12 cellular contexts compared by ENCODE assay signal in genomic region chr17:81037783-81038733, GRCh38. TPM values are rescaled to one million over a fixed set of nuclear protein-coding genes. Genes with fewer than 3 reads are reported as not detected.
DNase-seq lines count a peak whose midpoint lies in the region; ATAC-seq and TF ChIP-seq lines count a peak whose summit lies in the region.
"Had no signal": no experiment of that assay in that cellular context is flagged by ENCODE, and none has a peak within 500 bp of the region (broad histone marks: within the 10 kb centered on the region; RNA-seq: fewer than 3 reads in every experiment).

No MANE protein-coding gene starts in this region.

- TF ChIP-seq EP300 in suprapubic skin (IDR thresholded peaks at IDR 0.05): no peak

- peak overlapping the region; percentile 54 for H3K27ac Mint-ChIP-seq in chondrocyte (ENCODE audit: unreplicated experiment)
- no peak overlapping the region for H3K27ac Mint-ChIP-seq in stimulated activated effector memory CD8-positive, alpha-beta T cell treated with anti-CD3 and anti-CD28 coated beads, Interleukin-12 subunit alpha, Interleukin-12 subunit beta, amount 100 ng/mL, for 72 hours

- H3K4me3 ChIP-seq in left lung (peak overlapping the region in 1 of 2 donors; percentile 62), suprapubic skin (peak overlapping the region; percentile 78)

- DNase-seq in M059J (ENCODE audit: low read depth): peak; percentile 53
- no peak for DNase-seq in chondrocyte (ENCODE audit: low spot score)
- peak in 1 of 2 donors; percentile 79 for DNase-seq in left lung
- no peak for DNase-seq in suprapubic skin (ENCODE audit: low spot score in 2 of 2)
- DNase-seq in stimulated activated effector memory CD8-positive, alpha-beta T cell treated with anti-CD3 and anti-CD28 coated beads, Interleukin-12 subunit alpha, Interleukin-12 subunit beta, amount 100 ng/mL, for 72 hours (ENCODE audit: low spot score in 2 of 2): no peak
- no peak for DNase-seq in medulla oblongata (ENCODE audit: extremely low spot score)
- DNase-seq: activated CD4-positive, alpha-beta T cell treated with anti-CD3 and anti-CD28 coated beads, Interleukin-2, amount 50 U/mL, for 1 hour; DMS79 treated with DMSO at 0.1 percent for 48 hours; NCI-H1105; OCI-M1 had no signal

- no peaks in the 10 kb centered on the region for H3K9me3 Mint-ChIP-seq in chondrocyte (ENCODE audit: low read depth)
- no peaks in the 10 kb centered on the region for H3K9me3 Mint-ChIP-seq in stimulated activated effector memory CD8-positive, alpha-beta T cell treated with anti-CD3 and anti-CD28 coated beads, Interleukin-12 subunit alpha, Interleukin-12 subunit beta, amount 100 ng/mL, for 72 hours

- H3K27me3 ChIP-seq in left lung (peaks cover 0 to 21% of the 10 kb centered on the region in 2 donors), suprapubic skin (no peaks in the 10 kb centered on the region)

- TF ChIP-seq POLR2A in suprapubic skin (IDR thresholded peaks at IDR 0.05): no peak

- peak overlapping the region in 1 of 2 donors; percentile 20 for H3K27ac ChIP-seq in left lung
- peak overlapping the region; percentile 61 for H3K27ac ChIP-seq in suprapubic skin

- H3K36me3 ChIP-seq in left lung: no peaks in the 10 kb centered on the region
- H3K36me3 ChIP-seq in suprapubic skin: no peaks in the 10 kb centered on the region

- TF ChIP-seq CTCF in chondrocyte (IDR thresholded peaks at IDR 0.05) (no peak), left lung (IDR thresholded peaks at IDR 0.05) (no peak), suprapubic skin (IDR thresholded peaks at IDR 0.05) (no peak)

- H3K9me3 ChIP-seq in left lung (no peaks in the 10 kb centered on the region), suprapubic skin (no peaks in the 10 kb centered on the region)

- peaks cover 73% of the 10 kb centered on the region for H3K4me1 Mint-ChIP-seq in chondrocyte (ENCODE audit: low read depth)
- H3K4me1 Mint-ChIP-seq in stimulated activated effector memory CD8-positive, alpha-beta T cell treated with anti-CD3 and anti-CD28 coated beads, Interleukin-12 subunit alpha, Interleukin-12 subunit beta, amount 100 ng/mL, for 72 hours: peaks cover 26% of the 10 kb centered on the region

- peak; percentile 2 for ATAC-seq in left lung
- no peak for ATAC-seq in stimulated activated effector memory CD8-positive, alpha-beta T cell treated with anti-CD3 and anti-CD28 coated beads, Interleukin-12 subunit alpha, Interleukin-12 subunit beta, amount 100 ng/mL, for 72 hours
- no peak for ATAC-seq in GM21381 (IDR thresholded peaks at IDR 0.05; ENCODE audit: unreplicated experiment)
- ATAC-seq in HG02852 (IDR thresholded peaks at IDR 0.05; ENCODE audit: unreplicated experiment): no peak

- no peak overlapping the region for H3K4me3 Mint-ChIP-seq in chondrocyte (ENCODE audit: unreplicated experiment)
- H3K4me3 Mint-ChIP-seq in stimulated activated effector memory CD8-positive, alpha-beta T cell treated with anti-CD3 and anti-CD28 coated beads, Interleukin-12 subunit alpha, Interleukin-12 subunit beta, amount 100 ng/mL, for 72 hours: no peak overlapping the region

- no peaks in the 10 kb centered on the region for H3K27me3 Mint-ChIP-seq in chondrocyte (ENCODE audit: low read depth)

- H3K36me3 Mint-ChIP-seq in chondrocyte (ENCODE audit: low read depth): no peaks in the 10 kb centered on the region
- H3K36me3 Mint-ChIP-seq in stimulated activated effector memory CD8-positive, alpha-beta T cell treated with anti-CD3 and anti-CD28 coated beads, Interleukin-12 subunit alpha, Interleukin-12 subunit beta, amount 100 ng/mL, for 72 hours: peaks cover 6% of the 10 kb centered on the region

- intact Hi-C loops in left lung (cut with DNase I): no loop called here

- peaks cover 34 to 77% of the 10 kb centered on the region in 2 donors for H3K4me1 ChIP-seq in left lung
- peaks cover 85% of the 10 kb centered on the region for H3K4me1 ChIP-seq in suprapubic skin

- WGBS in suprapubic skin: 65% methylated on average over 16 of the region's 31 CpGs

RNA-seq across cellular contexts. Expression of gene BAIAP2, which starts 3.1 kb away (rescaled TPM):
- 11.1 and 21.8 TPM in 2 replicates for total RNA-seq in M059J (2014; rRNA removed; shearing (Covaris generic))
- total RNA-seq in chondrocyte (28.9 to 43.6 TPM (median 29.5 TPM) in 3 replicates), left lung (100 to 1,000 TPM in 1 of 2 donors, 10 to 100 TPM in 1; 76.3 to 135 TPM), suprapubic skin (100 to 1,000 TPM; 214 to 283 (median 260) TPM)

RNA-seq across cellular contexts. Expression of gene CHMP6, which starts 46.4 kb away (rescaled TPM):
- total RNA-seq in M059J (2014; rRNA removed; shearing (Covaris generic)): 8.0 and 19.7 TPM in 2 replicates
- total RNA-seq in chondrocyte (27.6 to 33.0 TPM (median 28.4 TPM) in 3 replicates), left lung (10 to 100 TPM; 28.2 to 32.7 TPM), suprapubic skin (10 to 100 TPM; 17.5 to 35.6 (median 23.1) TPM)
